In genomic region chr9:124373851-124374250, GRCh38 we compare ENCODE assay signal across 1 cellular context.
TF ChIP-seq lines count a peak whose summit lies in the region.

No MANE protein-coding gene starts in this region.

TF ChIP-seq in SK-N-SH, 30 proteins besides CTCF, POLR2A, EP300 and RAD21 (continued from another document):
- TF ChIP-seq ZBTB33 (IDR thresholded peaks at IDR 0.05; ENCODE audit: borderline replicate concordance, low read depth), result no peak
- TF ChIP-seq NFIC (IDR thresholded peaks at IDR 0.05; ENCODE audit: borderline replicate concordance), result no peak
- no peak for TF ChIP-seq GATA2 (CRISPR knock-in tag; IDR thresholded peaks at IDR 0.05)
- TF ChIP-seq CHD2 (IDR thresholded peaks at IDR 0.05; ENCODE audit: low read length, partially characterized antibody), result no peak
- TF ChIP-seq ELF1 (IDR thresholded peaks at IDR 0.05), result no peak
- TF ChIP-seq PBX3 (IDR thresholded peaks at IDR 0.05), result no peak
- TF ChIP-seq EZH2phosphoT487 (IDR thresholded peaks at IDR 0.05; ENCODE audit: borderline replicate concordance, low read depth), result no peak
- no peak for TF ChIP-seq RCOR1 (IDR thresholded peaks at IDR 0.05; ENCODE audit: low read length)
